ENCODE assay signal across 8 cellular contexts in the genomic region with DNA sequence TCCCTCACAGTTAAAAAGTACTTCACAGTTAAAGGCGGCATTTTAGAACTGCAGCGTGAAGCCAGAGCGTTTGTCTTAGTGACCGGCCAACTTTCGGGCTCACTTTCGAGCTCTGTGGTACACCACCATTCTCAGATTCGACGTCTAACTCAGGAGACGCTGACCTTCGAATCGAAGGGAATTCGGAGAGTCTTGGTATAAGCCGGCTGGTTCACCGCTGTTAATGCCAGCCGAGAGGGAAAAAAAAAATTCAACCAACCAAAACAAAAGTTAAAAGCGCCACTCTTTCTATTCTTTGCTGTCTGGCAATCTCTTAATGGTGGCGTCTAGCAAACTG. TPM values are rescaled to one million over a fixed set of nuclear protein-coding genes. Genes with fewer than 3 reads are reported as not detected.
DNase-seq lines count a peak whose midpoint lies in the region; ATAC-seq and TF ChIP-seq lines count a peak whose summit lies in the region.

No MANE protein-coding gene starts in this region.

- no peaks in the 10 kb centered on the region for H3K27me3 ChIP-seq in mononuclear cell (ENCODE audit: insufficient read depth, low read length)

- H3K27me3 Mint-ChIP-seq in central memory CD8-positive, alpha-beta T cell, result no peaks in the 10 kb centered on the region

- H3K9me3 ChIP-seq in mononuclear cell (ENCODE audit: low read depth, low read length), result no peaks in the 10 kb centered on the region

- H3K4me1 Mint-ChIP-seq in central memory CD8-positive, alpha-beta T cell, result peaks cover 29% of the 10 kb centered on the region

- H3K4me3 Mint-ChIP-seq in central memory CD8-positive, alpha-beta T cell, result peak overlapping the region; percentile 83

- peaks cover 40% of the 10 kb centered on the region for H3K4me1 ChIP-seq in mononuclear cell (ENCODE audit: insufficient read depth, low read length)

- DNase-seq in GM12865 (ENCODE audit: low read depth) (peak; percentile 67), Ammon's horn (ENCODE audit: low spot score) (no peak), HUDEP-2 (lab: John Stamatoyannopoulos, UW; ENCODE audit: unreplicated experiment in 76 of 76) (no peak), AML-193 (lab: John Stamatoyannopoulos, UW) (no peak)
- no peak for DNase-seq in central memory CD8-positive, alpha-beta T cell (ENCODE audit: low spot score in 2 of 2)

- H3K36me3 Mint-ChIP-seq in central memory CD8-positive, alpha-beta T cell (ENCODE audit: insufficient read depth), result peaks cover 5% of the 10 kb centered on the region

- peak; percentile 58 for ATAC-seq in GM21390 (IDR thresholded peaks at IDR 0.05; ENCODE audit: unreplicated experiment)
- peak; percentile 32 for ATAC-seq in HG03575 (IDR thresholded peaks at IDR 0.05; ENCODE audit: extremely low read depth, insufficient number of reproducible peaks, low FRiP score, unreplicated experiment)
- ATAC-seq in central memory CD8-positive, alpha-beta T cell (replicated peaks; ENCODE audit: extremely low read depth, poor library complexity, severe bottlenecking), result peak; percentile 24

- TF ChIP-seq CTCF in GM12865 (IDR thresholded peaks at IDR 0.05; ENCODE audit: insufficient read depth, low read depth, low read length, missing control alignments), result no peak

- H3K4me3 ChIP-seq in GM12865 (ENCODE audit: low read depth, low read length), result peak overlapping the region; percentile 56
- H3K4me3 ChIP-seq in mononuclear cell (ENCODE audit: low read length), result peak overlapping the region; percentile 76

- no peaks in the 10 kb centered on the region for H3K9me3 Mint-ChIP-seq in central memory CD8-positive, alpha-beta T cell

- peak overlapping the region; percentile 81 for H3K27ac Mint-ChIP-seq in central memory CD8-positive, alpha-beta T cell (ENCODE audit: low read depth)

RNA-seq across cellular contexts. Expression of a gene that starts 0.5 kb away (rescaled TPM):
- total RNA-seq in mononuclear cell, result 1.4 TPM
